16 cellular contexts compared by ENCODE assay signal in the genomic region with DNA sequence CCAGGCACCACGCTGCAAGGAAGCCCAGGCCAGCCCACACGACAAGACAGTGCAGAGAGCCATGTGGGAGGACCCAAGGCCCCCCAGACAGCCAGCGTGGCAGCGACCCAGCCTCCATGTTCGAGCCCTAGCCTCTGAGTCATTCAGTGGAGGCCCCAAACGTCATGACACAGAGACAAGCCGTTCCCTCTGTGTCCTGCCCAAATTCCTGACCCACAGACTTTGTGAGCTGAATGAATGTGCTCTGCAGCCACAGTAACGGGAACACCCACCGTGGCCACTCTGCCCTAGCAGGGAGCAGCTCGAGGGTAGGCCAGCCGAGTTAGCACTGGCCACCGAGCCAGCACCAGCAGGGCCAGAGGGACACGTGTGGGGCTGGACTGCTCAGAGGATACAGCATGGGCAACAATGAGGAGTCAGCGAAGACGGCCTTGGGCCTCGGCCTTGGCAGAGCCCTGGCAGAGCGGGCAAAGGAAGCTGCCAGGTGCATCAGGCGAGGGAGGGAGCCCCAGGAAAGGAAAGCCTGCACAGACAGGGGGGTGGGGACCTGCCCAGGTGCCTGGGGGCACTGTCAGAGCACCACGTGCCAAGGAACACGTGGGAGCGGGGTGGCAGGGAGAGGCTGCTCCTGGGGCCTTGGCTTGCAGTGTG. TPM values are rescaled to one million over a fixed set of nuclear protein-coding genes. Genes with fewer than 3 reads are reported as not detected.
DNase-seq lines count a peak whose midpoint lies in the region; TF ChIP-seq lines count a peak whose summit lies in the region.
"Had no signal": no experiment of that assay in that cellular context is flagged by ENCODE, and none has a peak within 500 bp of the region (broad histone marks: within the 10 kb centered on the region; RNA-seq: fewer than 3 reads in every experiment).

No MANE protein-coding gene starts in this region.

- 58 to 72% methylated on average over 7 to 21 of the region's 21 CpGs for WGBS in testis, 2 donors

- H3K27ac ChIP-seq in testis = peak overlapping the region in 1 of 2 donors; percentile 36
- H3K27ac ChIP-seq: Peyer's patch had no signal

- H3K4me3 ChIP-seq in cardiac fibroblast (replicated peaks in 1 of 2; ENCODE audit: low read depth in 2 of 2, low read length in 2 of 2) (no peak overlapping the region), testis (no peak overlapping the region)
- H3K4me3 ChIP-seq: Peyer's patch had no signal

- no peaks in the 10 kb centered on the region for H3K9me3 ChIP-seq in testis
- H3K9me3 ChIP-seq: Peyer's patch had no signal

- H3K27me3 ChIP-seq in testis = no peaks in the 10 kb centered on the region
- H3K27me3 ChIP-seq: Peyer's patch had no signal

- peaks cover 38% of the 10 kb centered on the region for H3K4me1 ChIP-seq in testis

- intact Hi-C loops in testis (cut with DNase I; ENCODE audit: low total_unique reads) = loop anchor here (5.0 kb wide), 1 partner anchor 148 kb away; no protein-coding TSS in a partner anchor

- no peaks in the 10 kb centered on the region for H3K36me3 ChIP-seq in testis (ENCODE audit: low read depth, missing control alignments)
- H3K36me3 ChIP-seq: Peyer's patch had no signal

- DNase-seq in RPMI7951 (ENCODE audit: low read depth) (peak; percentile 38), cardiac fibroblast (ENCODE audit: low read depth in 2 of 2) (peak; percentile 42 to 58), mesenteric fat pad (ENCODE audit: low spot score) (peak; percentile 82), testis (peak; percentile 70), NCI-H2227 treated with DMSO at 0.1 percent for 48 hours (lab: John Stamatoyannopoulos, UW) (no peak), glomerular visceral epithelial cell (ENCODE audit: extremely low spot score) (no peak), HuH-7 (ENCODE audit: low spot score) (no peak)
- DNase-seq: activated CD4-positive, alpha-beta memory T cell treated with anti-CD3 and anti-CD28 coated beads, Interleukin-2, amount 10 ng/mL, durations not matched to agents 7 days and 5 days; amniotic stem cell; hippocampal formation; KBM-7; NCI-H1048; NCI-H2107; NCI-H82; Peyer's patch; small intestine had no signal

- TF ChIP-seq CTCF in cardiac fibroblast (IDR thresholded peaks at IDR 0.05; ENCODE audit: low read depth, low read length) (no peak), testis (IDR thresholded peaks at IDR 0.05) (no peak)

- TF ChIP-seq POLR2A in testis (IDR thresholded peaks at IDR 0.05) = no peak

RNA-seq across cellular contexts. Expression of gene BLOC1S4, which starts 8.6 kb away (rescaled TPM):
- 11.5 and 21.2 TPM in 2 replicates for total RNA-seq in RPMI7951 (2014; rRNA removed; shearing (Covaris generic))
- total RNA-seq in mesenteric fat pad = 14.2 TPM
- total RNA-seq in testis = 10 to 100 TPM; 21.3 to 27.3 TPM
- polyA plus RNA-seq in testis (ENCODE audit: insufficient read depth, low read depth, low replicate concordance) = 10.2 TPM

RNA-seq across cellular contexts. Expression of gene MRFAP1L1, which starts 14.9 kb away (rescaled TPM):
- 53.2 and 61.4 TPM in 2 replicates for total RNA-seq in RPMI7951 (2014; rRNA removed; shearing (Covaris generic))
- 34.5 TPM for total RNA-seq in mesenteric fat pad
- total RNA-seq in testis = 10 to 100 TPM; 40.8 to 60.5 TPM
- 42.9 TPM for polyA plus RNA-seq in testis (ENCODE audit: insufficient read depth, low read depth, low replicate concordance)

RNA-seq across cellular contexts. Expression of gene S100P, which starts 30.9 kb away (rescaled TPM):
- not detected in 2 replicates for total RNA-seq in RPMI7951 (2014; rRNA removed; shearing (Covaris generic))
- total RNA-seq in mesenteric fat pad (16.1 TPM), testis (1 to 10 TPM in 1 of 2 donors, under 1 TPM in 1; 0.19 to 2.1 TPM)
- polyA plus RNA-seq in testis (ENCODE audit: insufficient read depth, low read depth, low replicate concordance) = 3.5 TPM

RNA-seq across cellular contexts. Expression of gene KIAA0232, which starts 57.9 kb away (rescaled TPM):
- 14.1 and 17.4 TPM in 2 replicates for total RNA-seq in RPMI7951 (2014; rRNA removed; shearing (Covaris generic))
- total RNA-seq in mesenteric fat pad (33.4 TPM), testis (10 to 100 TPM; 47.9 to 48.0 TPM)
- 22.7 TPM for polyA plus RNA-seq in testis (ENCODE audit: insufficient read depth, low read depth, low replicate concordance)

Comparison
In these comparisons a context has a peak if more than half of its experiments do, and no peak if none do; other contexts are left out.
1. DNase-seq: peak in RPMI7951 (single experiment), cardiac fibroblast (2 of 2), mesenteric fat pad (single experiment) and testis (single experiment); none in NCI-H2227 treated with DMSO at 0.1 percent for 48 hours (single experiment), glomerular visceral epithelial cell (single experiment) and HuH-7 (single experiment).